1 cellular context compared by ENCODE assay signal in the genomic region with DNA sequence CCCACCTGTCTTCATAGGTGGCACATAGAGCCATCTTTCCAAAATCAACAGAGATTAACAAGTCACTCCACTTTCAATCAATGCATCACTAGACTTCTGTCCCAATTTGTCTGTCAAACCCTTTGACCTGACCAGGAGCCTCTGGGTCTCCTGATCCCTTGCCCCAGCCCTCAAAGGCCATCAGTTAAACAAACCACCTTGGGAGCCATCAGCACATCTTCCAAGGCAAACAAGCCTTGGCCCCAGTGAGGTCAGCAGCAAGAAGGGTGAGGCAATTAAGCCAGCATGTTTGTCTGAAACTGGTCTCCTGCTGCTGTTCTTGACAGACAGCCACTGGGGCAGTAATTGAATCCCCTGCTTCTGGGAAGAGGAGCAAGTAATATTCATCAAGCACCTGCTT.
TF ChIP-seq lines count a peak whose summit lies in the region.

No MANE protein-coding gene starts in this region.

TF ChIP-seq in HepG2, 621 proteins besides CTCF, POLR2A, EP300 and RAD21 (continued from another document and continues in another):
- TF ChIP-seq, protein P1, sequence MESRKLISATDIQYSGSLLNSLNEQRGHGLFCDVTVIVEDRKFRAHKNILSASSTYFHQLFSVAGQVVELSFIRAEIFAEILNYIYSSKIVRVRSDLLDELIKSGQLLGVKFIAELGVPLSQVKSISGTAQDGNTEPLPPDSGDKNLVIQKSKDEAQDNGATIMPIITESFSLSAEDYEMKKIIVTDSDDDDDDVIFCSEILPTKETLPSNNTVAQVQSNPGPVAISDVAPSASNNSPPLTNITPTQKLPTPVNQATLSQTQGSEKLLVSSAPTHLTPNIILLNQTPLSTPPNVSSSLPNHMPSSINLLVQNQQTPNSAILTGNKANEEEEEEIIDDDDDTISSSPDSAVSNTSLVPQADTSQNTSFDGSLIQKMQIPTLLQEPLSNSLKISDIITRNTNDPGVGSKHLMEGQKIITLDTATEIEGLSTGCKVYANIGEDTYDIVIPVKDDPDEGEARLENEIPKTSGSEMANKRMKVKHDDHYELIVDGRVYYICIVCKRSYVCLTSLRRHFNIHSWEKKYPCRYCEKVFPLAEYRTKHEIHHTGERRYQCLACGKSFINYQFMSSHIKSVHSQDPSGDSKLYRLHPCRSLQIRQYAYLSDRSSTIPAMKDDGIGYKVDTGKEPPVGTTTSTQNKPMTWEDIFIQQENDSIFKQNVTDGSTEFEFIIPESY (CRISPR knock-in tag; IDR thresholded peaks at IDR 0.05) = no peak
- TF ChIP-seq, protein P2, sequence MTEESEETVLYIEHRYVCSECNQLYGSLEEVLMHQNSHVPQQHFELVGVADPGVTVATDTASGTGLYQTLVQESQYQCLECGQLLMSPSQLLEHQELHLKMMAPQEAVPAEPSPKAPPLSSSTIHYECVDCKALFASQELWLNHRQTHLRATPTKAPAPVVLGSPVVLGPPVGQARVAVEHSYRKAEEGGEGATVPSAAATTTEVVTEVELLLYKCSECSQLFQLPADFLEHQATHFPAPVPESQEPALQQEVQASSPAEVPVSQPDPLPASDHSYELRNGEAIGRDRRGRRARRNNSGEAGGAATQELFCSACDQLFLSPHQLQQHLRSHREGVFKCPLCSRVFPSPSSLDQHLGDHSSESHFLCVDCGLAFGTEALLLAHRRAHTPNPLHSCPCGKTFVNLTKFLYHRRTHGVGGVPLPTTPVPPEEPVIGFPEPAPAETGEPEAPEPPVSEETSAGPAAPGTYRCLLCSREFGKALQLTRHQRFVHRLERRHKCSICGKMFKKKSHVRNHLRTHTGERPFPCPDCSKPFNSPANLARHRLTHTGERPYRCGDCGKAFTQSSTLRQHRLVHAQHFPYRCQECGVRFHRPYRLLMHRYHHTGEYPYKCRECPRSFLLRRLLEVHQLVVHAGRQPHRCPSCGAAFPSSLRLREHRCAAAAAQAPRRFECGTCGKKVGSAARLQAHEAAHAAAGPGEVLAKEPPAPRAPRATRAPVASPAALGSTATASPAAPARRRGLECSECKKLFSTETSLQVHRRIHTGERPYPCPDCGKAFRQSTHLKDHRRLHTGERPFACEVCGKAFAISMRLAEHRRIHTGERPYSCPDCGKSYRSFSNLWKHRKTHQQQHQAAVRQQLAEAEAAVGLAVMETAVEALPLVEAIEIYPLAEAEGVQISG (CRISPR knock-in tag; IDR thresholded peaks at IDR 0.05) = peak; percentile 65
- no peak for TF ChIP-seq ZNF562 (CRISPR knock-in tag; IDR thresholded peaks at IDR 0.05; ENCODE audit: borderline replicate concordance)
- TF ChIP-seq, protein P3, sequence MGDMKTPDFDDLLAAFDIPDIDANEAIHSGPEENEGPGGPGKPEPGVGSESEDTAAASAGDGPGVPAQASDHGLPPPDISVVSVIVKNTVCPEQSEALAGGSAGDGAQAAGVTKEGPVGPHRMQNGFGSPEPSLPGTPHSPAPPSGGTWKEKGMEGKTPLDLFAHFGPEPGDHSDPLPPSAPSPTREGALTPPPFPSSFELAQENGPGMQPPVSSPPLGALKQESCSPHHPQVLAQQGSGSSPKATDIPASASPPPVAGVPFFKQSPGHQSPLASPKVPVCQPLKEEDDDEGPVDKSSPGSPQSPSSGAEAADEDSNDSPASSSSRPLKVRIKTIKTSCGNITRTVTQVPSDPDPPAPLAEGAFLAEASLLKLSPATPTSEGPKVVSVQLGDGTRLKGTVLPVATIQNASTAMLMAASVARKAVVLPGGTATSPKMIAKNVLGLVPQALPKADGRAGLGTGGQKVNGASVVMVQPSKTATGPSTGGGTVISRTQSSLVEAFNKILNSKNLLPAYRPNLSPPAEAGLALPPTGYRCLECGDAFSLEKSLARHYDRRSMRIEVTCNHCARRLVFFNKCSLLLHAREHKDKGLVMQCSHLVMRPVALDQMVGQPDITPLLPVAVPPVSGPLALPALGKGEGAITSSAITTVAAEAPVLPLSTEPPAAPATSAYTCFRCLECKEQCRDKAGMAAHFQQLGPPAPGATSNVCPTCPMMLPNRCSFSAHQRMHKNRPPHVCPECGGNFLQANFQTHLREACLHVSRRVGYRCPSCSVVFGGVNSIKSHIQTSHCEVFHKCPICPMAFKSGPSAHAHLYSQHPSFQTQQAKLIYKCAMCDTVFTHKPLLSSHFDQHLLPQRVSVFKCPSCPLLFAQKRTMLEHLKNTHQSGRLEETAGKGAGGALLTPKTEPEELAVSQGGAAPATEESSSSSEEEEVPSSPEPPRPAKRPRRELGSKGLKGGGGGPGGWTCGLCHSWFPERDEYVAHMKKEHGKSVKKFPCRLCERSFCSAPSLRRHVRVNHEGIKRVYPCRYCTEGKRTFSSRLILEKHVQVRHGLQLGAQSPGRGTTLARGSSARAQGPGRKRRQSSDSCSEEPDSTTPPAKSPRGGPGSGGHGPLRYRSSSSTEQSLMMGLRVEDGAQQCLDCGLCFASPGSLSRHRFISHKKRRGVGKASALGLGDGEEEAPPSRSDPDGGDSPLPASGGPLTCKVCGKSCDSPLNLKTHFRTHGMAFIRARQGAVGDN (CRISPR knock-in tag; IDR thresholded peaks at IDR 0.05) = peak; percentile 37; the same call in 1 of the 2 replicates
- peak; percentile 48; the same call in 1 of the 2 replicates for TF ChIP-seq SIX1 (CRISPR knock-in tag; IDR thresholded peaks at IDR 0.05; ENCODE audit: borderline replicate concordance)
- TF ChIP-seq MEIS1 (CRISPR knock-in tag; IDR thresholded peaks at IDR 0.05; ENCODE audit: borderline replicate concordance) = peak; percentile 45; the same call in 1 of the 2 replicates
- TF ChIP-seq CEBPG (CRISPR knock-in tag; IDR thresholded peaks at IDR 0.05) = peak; percentile 87
- TF ChIP-seq ARNTL (CRISPR knock-in tag; IDR thresholded peaks at IDR 0.05) = 0 out of 2 replicates have a peak, but pooled peaks have one; percentile 44
- TF ChIP-seq, protein P4, sequence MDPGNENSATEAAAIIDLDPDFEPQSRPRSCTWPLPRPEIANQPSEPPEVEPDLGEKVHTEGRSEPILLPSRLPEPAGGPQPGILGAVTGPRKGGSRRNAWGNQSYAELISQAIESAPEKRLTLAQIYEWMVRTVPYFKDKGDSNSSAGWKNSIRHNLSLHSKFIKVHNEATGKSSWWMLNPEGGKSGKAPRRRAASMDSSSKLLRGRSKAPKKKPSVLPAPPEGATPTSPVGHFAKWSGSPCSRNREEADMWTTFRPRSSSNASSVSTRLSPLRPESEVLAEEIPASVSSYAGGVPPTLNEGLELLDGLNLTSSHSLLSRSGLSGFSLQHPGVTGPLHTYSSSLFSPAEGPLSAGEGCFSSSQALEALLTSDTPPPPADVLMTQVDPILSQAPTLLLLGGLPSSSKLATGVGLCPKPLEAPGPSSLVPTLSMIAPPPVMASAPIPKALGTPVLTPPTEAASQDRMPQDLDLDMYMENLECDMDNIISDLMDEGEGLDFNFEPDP (CRISPR knock-in tag; conservative IDR thresholded peaks at IDR 0.05) = no peak
- TF ChIP-seq ZFX (CRISPR knock-in tag; IDR thresholded peaks at IDR 0.05; ENCODE audit: low read depth) = peak; percentile 37; the same call in 1 of the 2 replicates
- peak; percentile 90 for TF ChIP-seq PITX1 (CRISPR knock-in tag; IDR thresholded peaks at IDR 0.05)
- TF ChIP-seq WIZ (CRISPR knock-in tag; IDR thresholded peaks at IDR 0.05) = 0 out of 2 replicates have a peak, but pooled peaks have one; percentile 10
- 0 out of 2 replicates have a peak, but pooled peaks have one; percentile 64 for TF ChIP-seq NFIC (IDR thresholded peaks at IDR 0.05; ENCODE audit: low read length)
- TF ChIP-seq MTA1 (CRISPR knock-in tag; IDR thresholded peaks at IDR 0.05; ENCODE audit: borderline replicate concordance) = peak; percentile 88
- peak; percentile 93 for TF ChIP-seq MED1 (CRISPR knock-in tag; IDR thresholded peaks at IDR 0.05)
- TF ChIP-seq POLR2AphosphoS5 (IDR thresholded peaks at IDR 0.05; ENCODE audit: low read depth, low read length) = no peak
- TF ChIP-seq CBFB (CRISPR knock-in tag; IDR thresholded peaks at IDR 0.05) = peak; percentile 36; the same call in 1 of the 2 replicates
- TF ChIP-seq, protein P5, sequence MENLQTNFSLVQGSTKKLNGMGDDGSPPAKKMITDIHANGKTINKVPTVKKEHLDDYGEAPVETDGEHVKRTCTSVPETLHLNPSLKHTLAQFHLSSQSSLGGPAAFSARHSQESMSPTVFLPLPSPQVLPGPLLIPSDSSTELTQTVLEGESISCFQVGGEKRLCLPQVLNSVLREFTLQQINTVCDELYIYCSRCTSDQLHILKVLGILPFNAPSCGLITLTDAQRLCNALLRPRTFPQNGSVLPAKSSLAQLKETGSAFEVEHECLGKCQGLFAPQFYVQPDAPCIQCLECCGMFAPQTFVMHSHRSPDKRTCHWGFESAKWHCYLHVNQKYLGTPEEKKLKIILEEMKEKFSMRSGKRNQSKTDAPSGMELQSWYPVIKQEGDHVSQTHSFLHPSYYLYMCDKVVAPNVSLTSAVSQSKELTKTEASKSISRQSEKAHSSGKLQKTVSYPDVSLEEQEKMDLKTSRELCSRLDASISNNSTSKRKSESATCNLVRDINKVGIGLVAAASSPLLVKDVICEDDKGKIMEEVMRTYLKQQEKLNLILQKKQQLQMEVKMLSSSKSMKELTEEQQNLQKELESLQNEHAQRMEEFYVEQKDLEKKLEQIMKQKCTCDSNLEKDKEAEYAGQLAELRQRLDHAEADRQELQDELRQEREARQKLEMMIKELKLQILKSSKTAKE (CRISPR knock-in tag; IDR thresholded peaks at IDR 0.05; ENCODE audit: borderline replicate concordance) = peak; percentile 86
- TF ChIP-seq, protein P6, sequence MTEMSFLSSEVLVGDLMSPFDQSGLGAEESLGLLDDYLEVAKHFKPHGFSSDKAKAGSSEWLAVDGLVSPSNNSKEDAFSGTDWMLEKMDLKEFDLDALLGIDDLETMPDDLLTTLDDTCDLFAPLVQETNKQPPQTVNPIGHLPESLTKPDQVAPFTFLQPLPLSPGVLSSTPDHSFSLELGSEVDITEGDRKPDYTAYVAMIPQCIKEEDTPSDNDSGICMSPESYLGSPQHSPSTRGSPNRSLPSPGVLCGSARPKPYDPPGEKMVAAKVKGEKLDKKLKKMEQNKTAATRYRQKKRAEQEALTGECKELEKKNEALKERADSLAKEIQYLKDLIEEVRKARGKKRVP (CRISPR knock-in tag; IDR thresholded peaks at IDR 0.05) = peak in 1 of 2 experiments; percentile 46; a peak in 1 of 4 replicates
- TF ChIP-seq EED (CRISPR knock-in tag; IDR thresholded peaks at IDR 0.05) = no peak
- peak; percentile 98 for TF ChIP-seq ZNF431 (CRISPR knock-in tag; IDR thresholded peaks at IDR 0.05; ENCODE audit: borderline replicate concordance, low read depth)
- no peak for TF ChIP-seq TBL1XR1 (IDR thresholded peaks at IDR 0.05; ENCODE audit: borderline replicate concordance, low read length, partially characterized antibody)
- peak; percentile 97 for TF ChIP-seq NR2F6 (IDR thresholded peaks at IDR 0.05)
- peak; percentile 88 for TF ChIP-seq NR2F6 (CRISPR knock-in tag; IDR thresholded peaks at IDR 0.05)
- TF ChIP-seq NPAS2 (CRISPR knock-in tag; IDR thresholded peaks at IDR 0.05; ENCODE audit: borderline replicate concordance) = no peak
- TF ChIP-seq ETV5 (CRISPR knock-in tag; IDR thresholded peaks at IDR 0.05; ENCODE audit: borderline replicate concordance) = peak; percentile 55; the same call in 1 of the 2 replicates
- peak; percentile 80 for TF ChIP-seq HMG20B (CRISPR knock-in tag; conservative IDR thresholded peaks at IDR 0.05)
- TF ChIP-seq RNF2 (conservative IDR thresholded peaks at IDR 0.05; ENCODE audit: low read depth) = no peak
- no peak for TF ChIP-seq ZNF558 (CRISPR knock-in tag; IDR thresholded peaks at IDR 0.05; ENCODE audit: borderline replicate concordance)
- TF ChIP-seq, protein P7, sequence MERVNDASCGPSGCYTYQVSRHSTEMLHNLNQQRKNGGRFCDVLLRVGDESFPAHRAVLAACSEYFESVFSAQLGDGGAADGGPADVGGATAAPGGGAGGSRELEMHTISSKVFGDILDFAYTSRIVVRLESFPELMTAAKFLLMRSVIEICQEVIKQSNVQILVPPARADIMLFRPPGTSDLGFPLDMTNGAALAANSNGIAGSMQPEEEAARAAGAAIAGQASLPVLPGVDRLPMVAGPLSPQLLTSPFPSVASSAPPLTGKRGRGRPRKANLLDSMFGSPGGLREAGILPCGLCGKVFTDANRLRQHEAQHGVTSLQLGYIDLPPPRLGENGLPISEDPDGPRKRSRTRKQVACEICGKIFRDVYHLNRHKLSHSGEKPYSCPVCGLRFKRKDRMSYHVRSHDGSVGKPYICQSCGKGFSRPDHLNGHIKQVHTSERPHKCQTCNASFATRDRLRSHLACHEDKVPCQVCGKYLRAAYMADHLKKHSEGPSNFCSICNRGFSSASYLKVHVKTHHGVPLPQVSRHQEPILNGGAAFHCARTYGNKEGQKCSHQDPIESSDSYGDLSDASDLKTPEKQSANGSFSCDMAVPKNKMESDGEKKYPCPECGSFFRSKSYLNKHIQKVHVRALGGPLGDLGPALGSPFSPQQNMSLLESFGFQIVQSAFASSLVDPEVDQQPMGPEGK (CRISPR knock-in tag; IDR thresholded peaks at IDR 0.05) = peak; percentile 83
- peak; percentile 79 for TF ChIP-seq PPARG (CRISPR knock-in tag; conservative IDR thresholded peaks at IDR 0.05)
- TF ChIP-seq FOXJ3 (CRISPR knock-in tag; IDR thresholded peaks at IDR 0.05; ENCODE audit: borderline replicate concordance) = peak; percentile 88; the same call in 1 of the 2 replicates
- TF ChIP-seq LCORL (IDR thresholded peaks at IDR 0.05) = no peak
- TF ChIP-seq LCORL (CRISPR knock-in tag; IDR thresholded peaks at IDR 0.05) = 0 out of 2 replicates have a peak, but pooled peaks have one; percentile 31
- 0 out of 2 replicates have a peak, but pooled peaks have one; percentile 12 for TF ChIP-seq KDM1A (CRISPR knock-in tag; IDR thresholded peaks at IDR 0.05)
- TF ChIP-seq, protein P8, sequence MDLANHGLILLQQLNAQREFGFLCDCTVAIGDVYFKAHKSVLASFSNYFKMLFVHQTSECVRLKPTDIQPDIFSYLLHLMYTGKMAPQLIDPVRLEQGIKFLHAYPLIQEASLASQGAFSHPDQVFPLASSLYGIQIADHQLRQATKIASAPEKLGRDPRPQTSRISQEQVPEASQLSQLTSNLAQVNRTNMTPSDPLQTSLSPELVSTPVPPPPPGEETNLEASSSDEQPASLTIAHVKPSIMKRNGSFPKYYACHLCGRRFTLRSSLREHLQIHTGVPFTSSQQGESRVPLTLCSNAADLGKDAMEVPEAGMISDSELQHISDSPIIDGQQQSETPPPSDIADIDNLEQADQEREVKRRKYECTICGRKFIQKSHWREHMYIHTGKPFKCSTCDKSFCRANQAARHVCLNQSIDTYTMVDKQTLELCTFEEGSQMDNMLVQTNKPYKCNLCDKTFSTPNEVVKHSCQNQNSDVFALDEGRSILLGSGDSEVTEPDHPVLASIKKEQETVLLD (CRISPR knock-in tag; IDR thresholded peaks at IDR 0.05; ENCODE audit: low read depth) = no peak
- TF ChIP-seq MED8 (CRISPR knock-in tag; IDR thresholded peaks at IDR 0.05; ENCODE audit: insufficient replicate concordance) = peak; percentile 89
- TF ChIP-seq HNF4G (IDR thresholded peaks at IDR 0.05; ENCODE audit: borderline replicate concordance, low read depth, low read length) = peak; percentile 81
- no peak; the same call in 1 of the 2 replicates for TF ChIP-seq HNF4G (CRISPR knock-in tag; IDR thresholded peaks at IDR 0.05; ENCODE audit: borderline replicate concordance, low read depth)
- peak; percentile 74; the same call in 1 of the 2 replicates for TF ChIP-seq CBX5 (CRISPR knock-in tag; IDR thresholded peaks at IDR 0.05; ENCODE audit: borderline replicate concordance)
- TF ChIP-seq, protein P9, sequence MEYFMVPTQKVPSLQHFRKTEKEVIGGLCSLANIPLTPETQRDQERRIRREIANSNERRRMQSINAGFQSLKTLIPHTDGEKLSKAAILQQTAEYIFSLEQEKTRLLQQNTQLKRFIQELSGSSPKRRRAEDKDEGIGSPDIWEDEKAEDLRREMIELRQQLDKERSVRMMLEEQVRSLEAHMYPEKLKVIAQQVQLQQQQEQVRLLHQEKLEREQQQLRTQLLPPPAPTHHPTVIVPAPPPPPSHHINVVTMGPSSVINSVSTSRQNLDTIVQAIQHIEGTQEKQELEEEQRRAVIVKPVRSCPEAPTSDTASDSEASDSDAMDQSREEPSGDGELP (IDR thresholded peaks at IDR 0.05; ENCODE audit: borderline replicate concordance, low read depth) = peak; percentile 21; the same call in 1 of the 2 replicates
